10 cellular contexts compared by ENCODE assay signal in the genomic region with DNA sequence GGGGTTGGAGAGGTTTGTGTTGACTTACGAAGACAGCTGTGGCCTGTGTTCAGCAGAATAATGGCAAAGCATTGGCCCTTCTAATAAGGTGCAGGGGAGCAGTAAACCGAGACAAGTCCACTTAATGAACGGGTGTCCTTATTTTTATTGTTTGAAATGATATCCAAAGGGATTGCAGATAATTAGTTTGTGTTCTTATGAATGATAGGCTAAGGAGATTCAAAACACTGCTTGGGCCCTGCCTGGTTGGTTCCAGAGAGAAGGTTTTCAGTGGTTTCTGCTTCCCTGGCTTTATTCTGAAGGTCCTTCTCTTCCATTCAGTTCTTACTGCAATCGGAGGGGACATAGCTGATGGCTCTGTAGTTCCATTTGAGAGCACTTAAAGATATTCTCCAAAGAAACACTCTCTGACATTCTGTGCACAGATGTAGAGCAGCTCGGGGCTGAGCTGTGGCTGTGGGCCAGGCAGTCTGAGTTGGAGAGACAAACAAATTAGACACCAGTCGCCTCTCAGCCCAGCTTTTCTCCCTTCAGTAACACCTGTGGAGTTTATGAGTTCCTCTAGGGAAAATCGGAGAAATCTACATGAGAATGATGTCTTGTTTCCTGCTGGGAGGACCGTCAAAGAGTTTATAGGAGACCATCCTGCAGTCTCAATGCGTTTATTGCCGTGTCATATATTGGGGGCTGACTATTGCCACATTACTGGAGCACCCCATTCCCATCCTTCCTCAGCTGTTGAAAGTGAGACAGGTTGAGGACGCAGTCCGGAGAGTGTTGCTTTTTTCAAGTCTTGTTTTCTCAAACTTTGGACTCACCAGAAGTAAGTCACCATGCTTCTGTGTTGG. TPM values are rescaled to one million over a fixed set of nuclear protein-coding genes. Genes with fewer than 3 reads are reported as not detected.
A peak's percentile ranks its signal among the peaks of the same experiment; 100 is the strongest.
DNase-seq lines count a peak whose midpoint lies in the region; TF ChIP-seq lines count a peak whose summit lies in the region.
"Had no signal": no experiment of that assay in that cellular context is flagged by ENCODE, and none has a peak within 500 bp of the region (broad histone marks: within the 10 kb centered on the region; RNA-seq: fewer than 3 reads in every experiment).

No MANE protein-coding gene starts in this region.

- CTCF ChIA-PET in A673 (lab: Charles Lee): no interaction called here

- TF ChIP-seq CTCF in chondrocyte (IDR thresholded peaks at IDR 0.05) (no peak), mesothelial cell of epicardium (IDR thresholded peaks at IDR 0.05; ENCODE audit: unreplicated experiment) (no peak), A673 (conservative IDR thresholded peaks at IDR 0.05; ENCODE audit: low read depth, low read length) (no peak)

- intact Hi-C loops in A673 (cut with micrococcal nuclease; ENCODE audit: unreplicated experiment): no loop called here

- H3K27ac Mint-ChIP-seq in chondrocyte (ENCODE audit: unreplicated experiment) (peak overlapping the region; percentile 4), mesothelial cell of epicardium (peak overlapping the region; percentile 18)
- H3K27ac Mint-ChIP-seq: natural killer cell had no signal

- no peak overlapping the region for H3K4me3 Mint-ChIP-seq in chondrocyte (ENCODE audit: unreplicated experiment)
- no peak overlapping the region for H3K4me3 Mint-ChIP-seq in mesothelial cell of epicardium
- H3K4me3 Mint-ChIP-seq: natural killer cell had no signal

- peak; percentile 29 for DNase-seq in DMS 273 treated with DMSO at 0.1 percent for 48 hours (lab: John Stamatoyannopoulos, UW)
- DNase-seq in NCI-H2029 (lab: John Stamatoyannopoulos, UW): peak; percentile 79
- no peak for DNase-seq in chondrocyte (ENCODE audit: low spot score)
- DNase-seq in mesothelial cell of epicardium (ENCODE audit: low spot score in 2 of 2, unreplicated experiment in 2 of 2): no peak
- no peak for DNase-seq in stimulated activated naive CD4-positive, alpha-beta T cell (lab: John Stamatoyannopoulos, UW)
- no peak for DNase-seq in A673 (ENCODE audit: low spot score)
- no peak for DNase-seq in H7
- DNase-seq in foreskin melanocyte: no peak
- DNase-seq: Karpas-422, natural killer cell had no signal

- no peaks in the 10 kb centered on the region for H3K9me3 ChIP-seq in A673 (ENCODE audit: low read depth, low read length, poor library complexity, severe bottlenecking)

- peaks cover 4% of the 10 kb centered on the region for H3K4me1 Mint-ChIP-seq in chondrocyte (ENCODE audit: low read depth)
- peaks cover 27% of the 10 kb centered on the region for H3K4me1 Mint-ChIP-seq in mesothelial cell of epicardium
- H3K4me1 Mint-ChIP-seq: natural killer cell had no signal

- H3K27ac ChIP-seq in A673 (ENCODE audit: low read depth, low read length, poor library complexity, severe bottlenecking): no peak overlapping the region

- H3K36me3 Mint-ChIP-seq in chondrocyte (ENCODE audit: low read depth): no peaks in the 10 kb centered on the region
- no peaks in the 10 kb centered on the region for H3K36me3 Mint-ChIP-seq in mesothelial cell of epicardium
- H3K36me3 Mint-ChIP-seq: natural killer cell had no signal

- H3K9me3 Mint-ChIP-seq in chondrocyte (ENCODE audit: low read depth) (no peaks in the 10 kb centered on the region), mesothelial cell of epicardium (no peaks in the 10 kb centered on the region)
- H3K9me3 Mint-ChIP-seq: natural killer cell had no signal

- H3K27me3 ChIP-seq in A673 (replicated peaks; ENCODE audit: insufficient read depth, low read depth, low read length, poor library complexity) (no peaks in the 10 kb centered on the region), H7 (ENCODE audit: control insufficient read depth, insufficient read depth, low read length) (no peaks in the 10 kb centered on the region)

- no peaks in the 10 kb centered on the region for H3K4me1 ChIP-seq in A673 (ENCODE audit: insufficient read depth, low read length, poor library complexity, severe bottlenecking)

- POLR2A ChIA-PET in A673 (lab: Charles Lee; ENCODE audit: low non-redundant PET): no interaction called here

- H3K36me3 ChIP-seq in A673 (ENCODE audit: insufficient read depth, low read length, poor library complexity, severe bottlenecking) (no peaks in the 10 kb centered on the region), H7 (replicated peaks; ENCODE audit: control insufficient read depth, insufficient read depth, low read length) (no peaks in the 10 kb centered on the region)

- BruUV-seq in A673 (replicated peaks; lab: Mats Ljungman, UMichigan): no TSS peak

- H3K4me3 ChIP-seq in A673 (ENCODE audit: low read depth, low read length, poor library complexity, severe bottlenecking) (no peak overlapping the region), H7 (ENCODE audit: insufficient read depth, low read depth, low read length) (no peak overlapping the region)

- peaks cover 30% of the 10 kb centered on the region for H3K27me3 Mint-ChIP-seq in chondrocyte (ENCODE audit: low read depth)
- no peaks in the 10 kb centered on the region for H3K27me3 Mint-ChIP-seq in mesothelial cell of epicardium (ENCODE audit: low read depth)

RNA-seq across cellular contexts. Expression of a gene that starts 6.5 kb away (rescaled TPM):
- total RNA-seq in chondrocyte: 0.52 to 2.2 TPM (median 1.6 TPM) in 3 replicates
- total RNA-seq in mesothelial cell of epicardium: 22.9 to 26.6 TPM (median 26.6 TPM) in 3 replicates
- total RNA-seq in A673 (2021): 1.3 and 1.5 TPM in 2 replicates
- total RNA-seq in H7 (2014; rRNA removed; shearing (Covaris generic)): 16.9 and 17.3 TPM in 2 replicates

Comparison
In these comparisons a context has a peak if more than half of its experiments do, and no peak if none do; other contexts are left out.
1. DNase-seq: peak in DMS 273 treated with DMSO at 0.1 percent for 48 hours (single experiment) and NCI-H2029 (single experiment); none in chondrocyte (single experiment), mesothelial cell of epicardium (0 of 2), stimulated activated naive CD4-positive, alpha-beta T cell (0 of 6), A673 (single experiment), H7 (single experiment) and foreskin melanocyte (single experiment).